31 cellular contexts compared by ENCODE assay signal in the genomic region with DNA sequence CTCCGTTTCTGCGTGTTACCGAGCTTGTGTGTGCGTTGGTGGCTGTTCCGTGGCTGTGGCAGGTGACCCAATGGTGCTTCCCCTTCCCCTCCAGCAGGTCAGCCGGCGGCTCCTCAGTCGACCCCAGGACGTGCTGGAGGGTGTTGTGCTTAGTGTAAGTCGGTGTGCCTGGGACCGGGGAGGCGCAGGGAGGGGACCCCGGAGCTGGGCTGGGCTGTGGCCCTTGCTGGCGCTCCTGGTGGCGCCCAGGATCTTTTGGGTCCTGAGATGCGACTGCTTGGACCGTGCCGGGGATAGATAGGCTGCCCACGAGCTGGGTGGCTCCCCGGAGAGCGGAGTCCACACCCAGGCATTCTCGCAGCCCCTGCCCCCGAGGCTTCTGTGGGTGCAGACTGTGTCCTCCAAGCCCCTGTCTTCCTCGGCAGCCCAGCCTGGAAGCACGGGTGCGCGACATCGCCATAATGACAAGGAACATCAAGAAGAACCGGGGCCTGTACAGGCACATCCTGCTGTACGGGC. TPM values are rescaled to one million over a fixed set of nuclear protein-coding genes. Genes with fewer than 3 reads are reported as not detected.
A peak's percentile ranks its signal among the peaks of the same experiment; 100 is the strongest.
DNase-seq lines count a peak whose midpoint lies in the region; ATAC-seq, FAIRE-seq and TF ChIP-seq lines count a peak whose summit lies in the region.
"Had no signal": no experiment of that assay in that cellular context is flagged by ENCODE, and none has a peak within 500 bp of the region (broad histone marks: within the 10 kb centered on the region; RNA-seq: fewer than 3 reads in every experiment).

No MANE protein-coding gene starts in this region.

- TF ChIP-seq RAD21 in K562 (CRISPR knock-in tag; conservative IDR thresholded peaks at IDR 0.05 in 1 of 2, IDR thresholded peaks at IDR 0.05 in 1 of 2), result no peak

- no peak for TF ChIP-seq CTCF in K562 (IDR thresholded peaks at IDR 0.05 in 2 of 3, conservative IDR thresholded peaks at IDR 0.05 in 1 of 3; ENCODE audit: insufficient read depth in 2 of 3, low read depth in 1 of 3, low read length in 3 of 3)
- no peak for TF ChIP-seq CTCF in osteoblast (IDR thresholded peaks at IDR 0.05; ENCODE audit: extremely low read depth, low read depth, low read length)

- H3K9me3 ChIP-seq in K562 (replicated peaks; ENCODE audit: control insufficient read depth, insufficient read depth, low read depth, low read length) (no peaks in the 10 kb centered on the region), osteoblast (ENCODE audit: low read depth, low read length) (no peaks in the 10 kb centered on the region)
- H3K9me3 ChIP-seq: BE2C, BLaER1 had no signal

- no peaks in the 10 kb centered on the region for H4K20me1 ChIP-seq in K562 (replicated peaks; ENCODE audit: control insufficient read depth, insufficient read depth, low read length)
- H4K20me1 ChIP-seq in osteoblast (ENCODE audit: insufficient read depth, low read length), result no peaks in the 10 kb centered on the region
- H4K20me1 ChIP-seq: BLaER1 had no signal

- no peaks in the 10 kb centered on the region for H3K9me1 ChIP-seq in K562 (ENCODE audit: control insufficient read depth, insufficient read depth, low read length)

- peak; percentile 46 for DNase-seq in NCI-H2171 treated with DMSO at 0.1 percent for 48 hours (lab: John Stamatoyannopoulos, UW)
- DNase-seq in NCI-H2171 (lab: John Stamatoyannopoulos, UW), result no peak
- DNase-seq in HTR-8/SVneo (ENCODE audit: insufficient read length, low spot score), result no peak
- no peak for DNase-seq in K562 (ENCODE audit: extremely low read depth in 1 of 4, low spot score in 3 of 4)
- DNase-seq in osteoblast (ENCODE audit: insufficient read length, low spot score, missing footprints), result peak; percentile 41
- no peak for DNase-seq in activated naive CD4-positive, alpha-beta T cell treated with Interleukin-2 at 50 U/mL for 16 hours
- no peak for DNase-seq in NCI-H446 treated with DMSO at 0.1 percent for 48 hours (lab: John Stamatoyannopoulos, UW)
- DNase-seq: 8988T; ACHN; BE2C; C1 segment of cervical spinal cord; CD4-positive, CD25-positive, alpha-beta regulatory T cell; CD8-positive, alpha-beta memory T cell; COR-L47; DMS 273 treated with DMSO at 0.1 percent for 48 hours; DMS153; DMS53; DMS79; DND-41; EL; GDM1 had no signal

- FAIRE-seq in HTR-8/SVneo (lab: Jason Lieb, UNC) (peak; percentile 31), K562 (lab: Jason Lieb, UNC) (no peak)
- FAIRE-seq: A204.1, GM12878, GM12892, GM18507 had no signal

- H3K4me2 ChIP-seq in K562 (ENCODE audit: insufficient read depth, low read length) (no peak overlapping the region), osteoblast (ENCODE audit: insufficient read depth, low read length) (no peak overlapping the region)
- H3K4me2 ChIP-seq: BLaER1 had no signal

- ATAC-seq in K562, result no peak; the same call in 1 of the 3 replicates
- ATAC-seq: GM12878 had no signal

- H3K4me1 ChIP-seq in K562 (replicated peaks in 1 of 2; ENCODE audit: control insufficient read depth in 2 of 2, insufficient read depth in 2 of 2, low read length in 2 of 2), result peaks cover 0 to 41% of the 10 kb centered on the region in 2 experiments; a peak in 2 of 5 replicates
- no peaks in the 10 kb centered on the region for H3K4me1 ChIP-seq in osteoblast (ENCODE audit: insufficient read depth, low read length)
- H3K4me1 ChIP-seq: BE2C had no signal

- H3K79me2 ChIP-seq in K562 (ENCODE audit: control insufficient read depth, insufficient read depth, low read length), result no peaks in the 10 kb centered on the region
- no peaks in the 10 kb centered on the region for H3K79me2 ChIP-seq in osteoblast (ENCODE audit: insufficient read depth, low read length)

- H3K27me3 ChIP-seq in K562 (ENCODE audit: control insufficient read depth in 2 of 2, insufficient read depth in 2 of 2, low read length in 2 of 2), result peaks cover 0 to 6% of the 10 kb centered on the region in 2 experiments; a peak in 1 of 5 replicates
- no peaks in the 10 kb centered on the region for H3K27me3 ChIP-seq in osteoblast (ENCODE audit: insufficient read depth, low read length)
- H3K27me3 ChIP-seq: BE2C, BLaER1 had no signal

- TF ChIP-seq EP300 in K562 (IDR thresholded peaks at IDR 0.05; ENCODE audit: low read length), result no peak

- TF ChIP-seq POLR2A in K562 (conservative IDR thresholded peaks at IDR 0.05), result no peak

- H3K36me3 ChIP-seq in K562 (ENCODE audit: control insufficient read depth, insufficient read depth, low read length), result no peaks in the 10 kb centered on the region
- H3K36me3 ChIP-seq in osteoblast (ENCODE audit: insufficient read depth, low read length), result no peaks in the 10 kb centered on the region
- H3K36me3 ChIP-seq: BE2C, BLaER1 had no signal

- in situ Hi-C loops in K562 (cut with MboI), result no loop called here

- H3K9ac ChIP-seq in K562 (ENCODE audit: insufficient read depth in 1 of 2, low read depth in 2 of 2, low read length in 2 of 2), result no peak overlapping the region; a peak in 1 of 4 replicates
- H3K9ac ChIP-seq: BLaER1 had no signal

- CTCF ChIA-PET in K562 (lab: Yijun Ruan, JAX; ENCODE audit: low intra/inter-chr PET ratio), result no interaction called here

- POLR2A ChIA-PET in K562 (lab: Yijun Ruan, JAX), result interaction anchor here (0.6 to 1.0 kb wide), 2 partner anchors 15 to 384 kb away, joined by 3 read pairs; no protein-coding TSS in a partner anchor

- intact Hi-C loops in K562 (cut with micrococcal nuclease), result no loop called here

- H2AFZ ChIP-seq in K562 (ENCODE audit: low read depth, low read length), result peak overlapping the region; percentile 26; the same call in 1 of the 2 replicates
- H2AFZ ChIP-seq in osteoblast (ENCODE audit: low read length), result no peak overlapping the region

- H3K27ac ChIP-seq in K562 (ENCODE audit: extremely low read depth, low read depth, low read length) (no peak overlapping the region), osteoblast (ENCODE audit: low read depth, low read length) (no peak overlapping the region)
- H3K27ac ChIP-seq: BLaER1 had no signal

- WGBS in K562 (ENCODE audit: insufficient coverage, low coverage, missing lambda C conversion rate), result 27% methylated on average over 24 of the region's 30 CpGs

- H3K4me3 ChIP-seq in K562 (no peak overlapping the region), osteoblast (ENCODE audit: insufficient read depth, low read length) (no peak overlapping the region)
- H3K4me3 ChIP-seq: BLaER1, GM12878 had no signal

- BruUV-seq in K562 (replicated peaks; lab: Mats Ljungman, UMichigan), result no TSS peak

RNA-seq across cellular contexts. Expression of gene ATAD3C, which starts 5.9 kb away (rescaled TPM):
- total RNA-seq in K562 (2011; cell fraction: chromatin; rRNA removed; ENCODE audit: low replicate concordance), result 0.21 TPM in 1 of 2 replicates, not detected in the other
- total RNA-seq in K562 (2011; cell fraction: nucleolus; rRNA removed), result under 0.01 and 0.13 TPM in 2 replicates
- 0.07 and 0.23 TPM in 2 replicates for total RNA-seq in K562 (2011; cell fraction: nucleoplasm; rRNA removed)
- total RNA-seq in K562 (2014; rRNA removed) (not detected in 2 replicates), K562 (2014; rRNA removed; fragmentation: Illumina TruSeq; extraction: Trizol) (not detected in 2 replicates), K562 (2015; rRNA removed; fragmentation: Illumina TruSeq; extraction: Trizol) (not detected in 2 replicates), K562 (2021) (0.18 and 0.60 TPM in 2 replicates), osteoblast (under 0.01 and 0.59 TPM in 2 replicates)
- polyA plus RNA-seq in K562 (2011; rRNA removed) (0.03 and 0.04 TPM in 2 replicates), K562 (2014; fragmentation: Illumina TruSeq; extraction: Trizol) (not detected in 2 replicates), K562 (2014; fragmentation: Nextera tagmentation; extraction: Ambion mirVana) (not detected), K562 (2014; rRNA removed) (not detected in 2 replicates)
- 0.09 and 0.16 TPM in 2 replicates for polyA plus RNA-seq in K562 (2011; cell fraction: cytosol; rRNA removed)
- 0.10 and 0.21 TPM in 2 replicates for polyA plus RNA-seq in K562 (2011; cell fraction: nucleus; rRNA removed)
- polyA plus RNA-seq in K562 (2012), result 0.05 and 0.39 TPM in 2 replicates
- not detected in 2 replicates for polyA minus RNA-seq in K562 (2011; rRNA and poly(A)+ RNA removed)
- polyA minus RNA-seq in K562 (2011; cell fraction: cytosol; rRNA and poly(A)+ RNA removed), result not detected in 2 replicates
- polyA minus RNA-seq in K562 (2011; cell fraction: nucleus; rRNA and poly(A)+ RNA removed), result 0.11 TPM in 1 of 2 replicates, not detected in the other
- polyA plus RNA-seq: AG04450, CD14-positive monocyte had no signal

RNA-seq across cellular contexts. Expression of gene ATAD3B, which starts 16.1 kb away (rescaled TPM):
- 197 and 522 TPM in 2 replicates for total RNA-seq in K562 (2011; cell fraction: chromatin; rRNA removed; ENCODE audit: low replicate concordance)
- 417 and 489 TPM in 2 replicates for total RNA-seq in K562 (2011; cell fraction: nucleolus; rRNA removed)
- 246 and 263 TPM in 2 replicates for total RNA-seq in K562 (2011; cell fraction: nucleoplasm; rRNA removed)
- total RNA-seq in K562 (2014; rRNA removed) (106 and 126 TPM in 2 replicates), K562 (2014; rRNA removed; fragmentation: Illumina TruSeq; extraction: Trizol) (10.3 and 15.6 TPM in 2 replicates), K562 (2015; rRNA removed; fragmentation: Illumina TruSeq; extraction: Trizol) (43.2 and 45.2 TPM in 2 replicates), K562 (2021) (92.0 and 93.4 TPM in 2 replicates), osteoblast (10.6 and 14.5 TPM in 2 replicates)
- polyA plus RNA-seq in K562 (2011; rRNA removed) (27.7 and 27.9 TPM in 2 replicates), K562 (2014; fragmentation: Illumina TruSeq; extraction: Trizol) (18.9 and 42.2 TPM in 2 replicates), K562 (2014; fragmentation: Nextera tagmentation; extraction: Ambion mirVana) (under 1 TPM; 0.07 to 0.77 TPM), K562 (2014; rRNA removed) (113 and 117 TPM in 2 replicates)
- 18.3 and 42.9 TPM in 2 replicates for polyA plus RNA-seq in K562 (2011; cell fraction: cytosol; rRNA removed)
- polyA plus RNA-seq in K562 (2011; cell fraction: nucleus; rRNA removed), result 168 and 341 TPM in 2 replicates
- polyA plus RNA-seq in K562 (2012), result 31.9 and 52.8 TPM in 2 replicates
- polyA minus RNA-seq in K562 (2011; rRNA and poly(A)+ RNA removed), result 6.7 and 14.8 TPM in 2 replicates
- 23.6 and 41.7 TPM in 2 replicates for polyA minus RNA-seq in K562 (2011; cell fraction: cytosol; rRNA and poly(A)+ RNA removed)
- polyA minus RNA-seq in K562 (2011; cell fraction: nucleus; rRNA and poly(A)+ RNA removed), result 44.3 and 53.4 TPM in 2 replicates

RNA-seq across cellular contexts. Expression of gene VWA1, which starts 19.9 kb away (rescaled TPM):
- total RNA-seq in K562 (2011; cell fraction: chromatin; rRNA removed; ENCODE audit: low replicate concordance), result 0.76 and 5.5 TPM in 2 replicates
- total RNA-seq in K562 (2011; cell fraction: nucleolus; rRNA removed), result 5.1 and 7.2 TPM in 2 replicates
- 1.9 and 3.4 TPM in 2 replicates for total RNA-seq in K562 (2011; cell fraction: nucleoplasm; rRNA removed)
- total RNA-seq in K562 (2014; rRNA removed) (4.0 and 4.6 TPM in 2 replicates), K562 (2014; rRNA removed; fragmentation: Illumina TruSeq; extraction: Trizol) (0.03 and 0.04 TPM in 2 replicates), K562 (2015; rRNA removed; fragmentation: Illumina TruSeq; extraction: Trizol) (0.98 and 1.2 TPM in 2 replicates), K562 (2021) (6.4 and 7.1 TPM in 2 replicates), osteoblast (2.4 and 4.3 TPM in 2 replicates)
- polyA plus RNA-seq in K562 (2011; rRNA removed) (0.85 and 1.6 TPM in 2 replicates), K562 (2014; fragmentation: Illumina TruSeq; extraction: Trizol) (0.16 and 0.84 TPM in 2 replicates), K562 (2014; fragmentation: Nextera tagmentation; extraction: Ambion mirVana) (under 1 TPM; 0.01 to 0.06 TPM), K562 (2014; rRNA removed) (2.6 and 3.0 TPM in 2 replicates)
- polyA plus RNA-seq in K562 (2011; cell fraction: cytosol; rRNA removed), result 1.3 and 7.5 TPM in 2 replicates
- 3.0 and 6.5 TPM in 2 replicates for polyA plus RNA-seq in K562 (2011; cell fraction: nucleus; rRNA removed)
- 3.8 and 6.1 TPM in 2 replicates for polyA plus RNA-seq in K562 (2012)
- polyA minus RNA-seq in K562 (2011; rRNA and poly(A)+ RNA removed), result 0.42 and 0.69 TPM in 2 replicates
- 2.0 and 2.4 TPM in 2 replicates for polyA minus RNA-seq in K562 (2011; cell fraction: cytosol; rRNA and poly(A)+ RNA removed)
- 2.7 and 4.3 TPM in 2 replicates for polyA minus RNA-seq in K562 (2011; cell fraction: nucleus; rRNA and poly(A)+ RNA removed)
- total RNA-seq: CD4-positive, alpha-beta memory T cell; CD4-positive, CD25-positive, alpha-beta regulatory T cell had no signal
- polyA plus RNA-seq: CD14-positive monocyte; CD4-positive, alpha-beta memory T cell; CD4-positive, CD25-positive, alpha-beta regulatory T cell; CD8-positive, alpha-beta memory T cell had no signal

RNA-seq across cellular contexts. Expression of gene ANKRD65, which starts 34.3 kb away (rescaled TPM):
- not detected in 2 replicates for total RNA-seq in K562 (2011; cell fraction: chromatin; rRNA removed; ENCODE audit: low replicate concordance)
- not detected in 2 replicates for total RNA-seq in K562 (2011; cell fraction: nucleolus; rRNA removed)
- total RNA-seq in K562 (2011; cell fraction: nucleoplasm; rRNA removed), result 0.37 TPM in 1 of 2 replicates, not detected in the other
- total RNA-seq in K562 (2014; rRNA removed) (not detected in 2 replicates), K562 (2014; rRNA removed; fragmentation: Illumina TruSeq; extraction: Trizol) (not detected in 2 replicates), K562 (2015; rRNA removed; fragmentation: Illumina TruSeq; extraction: Trizol) (not detected in 2 replicates), K562 (2021) (not detected in 2 replicates), osteoblast (1.2 and 1.8 TPM in 2 replicates)
- polyA plus RNA-seq in K562 (2011; rRNA removed) (not detected in 2 replicates), K562 (2014; fragmentation: Illumina TruSeq; extraction: Trizol) (not detected in 2 replicates), K562 (2014; fragmentation: Nextera tagmentation; extraction: Ambion mirVana) (not detected), K562 (2014; rRNA removed) (not detected in 2 replicates)
- polyA plus RNA-seq in K562 (2011; cell fraction: cytosol; rRNA removed), result not detected in 2 replicates
- not detected in 2 replicates for polyA plus RNA-seq in K562 (2011; cell fraction: nucleus; rRNA removed)
- polyA plus RNA-seq in K562 (2012), result 0.11 TPM in 1 of 2 replicates, not detected in the other
- polyA minus RNA-seq in K562 (2011; rRNA and poly(A)+ RNA removed), result not detected in 2 replicates
- polyA minus RNA-seq in K562 (2011; cell fraction: cytosol; rRNA and poly(A)+ RNA removed), result not detected in 2 replicates
- not detected in 2 replicates for polyA minus RNA-seq in K562 (2011; cell fraction: nucleus; rRNA and poly(A)+ RNA removed)
- total RNA-seq: A673; CD4-positive, alpha-beta memory T cell; CD4-positive, CD25-positive, alpha-beta regulatory T cell; CD8-positive, alpha-beta memory T cell; Daoy had no signal
- polyA plus RNA-seq: CD14-positive monocyte; CD4-positive, alpha-beta memory T cell; CD8-positive, alpha-beta memory T cell had no signal

RNA-seq across cellular contexts. Expression of gene MRPL20, which starts 48.3 kb away (rescaled TPM):
- 98.1 and 170 TPM in 2 replicates for total RNA-seq in K562 (2011; cell fraction: chromatin; rRNA removed; ENCODE audit: low replicate concordance)
- total RNA-seq in K562 (2011; cell fraction: nucleolus; rRNA removed), result 136 and 139 TPM in 2 replicates
- total RNA-seq in K562 (2011; cell fraction: nucleoplasm; rRNA removed), result 122 and 137 TPM in 2 replicates
- total RNA-seq in K562 (2014; rRNA removed), result 352 and 355 TPM in 2 replicates
- 208 and 222 TPM in 2 replicates for total RNA-seq in K562 (2014; rRNA removed; fragmentation: Illumina TruSeq; extraction: Trizol)
- total RNA-seq in K562 (2015; rRNA removed; fragmentation: Illumina TruSeq; extraction: Trizol), result 205 and 216 TPM in 2 replicates
- total RNA-seq in K562 (2021), result 224 and 229 TPM in 2 replicates
- 144 and 187 TPM in 2 replicates for polyA plus RNA-seq in K562 (2011; rRNA removed)
- polyA plus RNA-seq in K562 (2011; cell fraction: cytosol; rRNA removed), result 164 and 188 TPM in 2 replicates
- 104 and 152 TPM in 2 replicates for polyA plus RNA-seq in K562 (2011; cell fraction: nucleus; rRNA removed)
- 195 and 375 TPM in 2 replicates for polyA plus RNA-seq in K562 (2012)
- polyA plus RNA-seq in K562 (2014; fragmentation: Illumina TruSeq; extraction: Trizol), result 180 and 264 TPM in 2 replicates
- polyA plus RNA-seq in K562 (2014; fragmentation: Nextera tagmentation; extraction: Ambion mirVana), result 100 to 1,000 TPM; 570 to 671 TPM
- polyA plus RNA-seq in K562 (2014; rRNA removed), result 420 and 491 TPM in 2 replicates
- 121 and 163 TPM in 2 replicates for polyA minus RNA-seq in K562 (2011; rRNA and poly(A)+ RNA removed)
- 99.9 and 107 TPM in 2 replicates for polyA minus RNA-seq in K562 (2011; cell fraction: cytosol; rRNA and poly(A)+ RNA removed)
- 44.2 and 57.5 TPM in 2 replicates for polyA minus RNA-seq in K562 (2011; cell fraction: nucleus; rRNA and poly(A)+ RNA removed)
- total RNA-seq in osteoblast, result 53.9 and 58.9 TPM in 2 replicates

Comparison
In these comparisons a context has a peak if more than half of its experiments do, and no peak if none do; other contexts are left out.
1. DNase-seq: peak in NCI-H2171 treated with DMSO at 0.1 percent for 48 hours (single experiment) and osteoblast (single experiment); none in NCI-H2171 (single experiment), HTR-8/SVneo (single experiment), K562 (0 of 4), activated naive CD4-positive, alpha-beta T cell treated with Interleukin-2 at 50 U/mL for 16 hours (single experiment) and NCI-H446 treated with DMSO at 0.1 percent for 48 hours (single experiment).